12 cellular contexts compared by ENCODE assay signal in genomic region chr1:93575586-93576271, GRCh38.
DNase-seq lines count a peak whose midpoint lies in the region; ATAC-seq, FAIRE-seq and TF ChIP-seq lines count a peak whose summit lies in the region.
"Had no signal": no experiment of that assay in that cellular context is flagged by ENCODE, and none has a peak within 500 bp of the region (broad histone marks: within the 10 kb centered on the region; RNA-seq: fewer than 3 reads in every experiment).

No MANE protein-coding gene starts in this region.

- FAIRE-seq in GM19239 (lab: Jason Lieb, UNC) = no peak
- FAIRE-seq: small intestine had no signal

- H3K9ac ChIP-seq in HUES48 (ENCODE audit: low read depth, low read length) = no peak overlapping the region

- H3K27me3 ChIP-seq in A673 (replicated peaks; ENCODE audit: insufficient read depth, low read depth, low read length, poor library complexity) = no peaks in the 10 kb centered on the region
- H3K27me3 ChIP-seq in HUES48 (ENCODE audit: control insufficient read depth, insufficient read depth, low read length) = no peaks in the 10 kb centered on the region
- H3K27me3 ChIP-seq in RWPE2 (ENCODE audit: insufficient read depth, poor library complexity, severe bottlenecking) = no peaks in the 10 kb centered on the region
- no peaks in the 10 kb centered on the region for H3K27me3 ChIP-seq in gastroesophageal sphincter
- H3K27me3 ChIP-seq: vagina had no signal

- H3K36me3 ChIP-seq in A673 (ENCODE audit: insufficient read depth, low read length, poor library complexity, severe bottlenecking) (no peaks in the 10 kb centered on the region), HUES48 (ENCODE audit: control insufficient read depth, insufficient read depth, low read length) (peaks cover 25% of the 10 kb centered on the region), RWPE2 (ENCODE audit: low read depth) (peaks cover 99% of the 10 kb centered on the region), gastroesophageal sphincter (peaks cover 0 to 92% of the 10 kb centered on the region in 2 donors)

- intact Hi-C loops in A673 (cut with micrococcal nuclease; ENCODE audit: unreplicated experiment) = no loop called here

- DNase-seq in A673 (ENCODE audit: low spot score) (no peak), RWPE2 (ENCODE audit: low spot score) (no peak), GM19239 (ENCODE audit: insufficient read length, low spot score) (no peak), Ammon's horn (ENCODE audit: low spot score) (no peak)
- DNase-seq: central memory CD4-positive, alpha-beta T cell; NCI-H226; small intestine had no signal

- TF ChIP-seq EP300 in gastroesophageal sphincter (IDR thresholded peaks at IDR 0.05) = no peak

- WGBS in gastroesophageal sphincter (ENCODE audit: low coverage in 1 of 2), 2 donors = 68% methylated on average over 3 of the region's 10 CpGs; no CpG with 5 or more reads in 1 of the 2 donors

- TF ChIP-seq CTCF in A673 (conservative IDR thresholded peaks at IDR 0.05; ENCODE audit: low read depth, low read length) = no peak
- no peak for TF ChIP-seq CTCF in RWPE2 (IDR thresholded peaks at IDR 0.05; ENCODE audit: poor library complexity, severe bottlenecking)
- no peak for TF ChIP-seq CTCF in gastroesophageal sphincter (IDR thresholded peaks at IDR 0.05)

- H3K27ac ChIP-seq in A673 (ENCODE audit: low read depth, low read length, poor library complexity, severe bottlenecking) (peak overlapping the region; percentile 41), HUES48 (ENCODE audit: low read depth, low read length) (peak overlapping the region; percentile 27), RWPE2 (ENCODE audit: poor library complexity, severe bottlenecking) (peak overlapping the region; percentile 4), gastroesophageal sphincter (peak overlapping the region in 3 of 4 donors; percentile 9 to 41 (median 12))

- ATAC-seq in RWPE2 (ENCODE audit: low read depth) (no peak), gastroesophageal sphincter (no peak), HG02571 (IDR thresholded peaks at IDR 0.05; ENCODE audit: unreplicated experiment) (no peak), GM21526 (IDR thresholded peaks at IDR 0.05; ENCODE audit: low FRiP score, unreplicated experiment) (no peak)

- no peak overlapping the region for H3K4me3 ChIP-seq in A673 (ENCODE audit: low read depth, low read length, poor library complexity, severe bottlenecking)
- H3K4me3 ChIP-seq in HUES48 (ENCODE audit: low read depth, low read length) = no peak overlapping the region
- H3K4me3 ChIP-seq in RWPE2 (ENCODE audit: severe bottlenecking) = no peak overlapping the region
- H3K4me3 ChIP-seq in gastroesophageal sphincter = no peak overlapping the region
- H3K4me3 ChIP-seq: vagina had no signal

- CTCF ChIA-PET in A673 (lab: Charles Lee) = no interaction called here

- H3K9me3 ChIP-seq in A673 (ENCODE audit: low read depth, low read length, poor library complexity, severe bottlenecking) = no peaks in the 10 kb centered on the region
- H3K9me3 ChIP-seq in HUES48 (ENCODE audit: control insufficient read depth, insufficient read depth, low read length) = no peaks in the 10 kb centered on the region
- H3K9me3 ChIP-seq in RWPE2 (ENCODE audit: severe bottlenecking) = no peaks in the 10 kb centered on the region
- no peaks in the 10 kb centered on the region for H3K9me3 ChIP-seq in gastroesophageal sphincter
- H3K9me3 ChIP-seq: vagina had no signal

- BruUV-seq in A673 (replicated peaks; lab: Mats Ljungman, UMichigan) = no TSS peak

- POLR2A ChIA-PET in A673 (lab: Charles Lee; ENCODE audit: low non-redundant PET) = no interaction called here

- peaks cover 22% of the 10 kb centered on the region for H3K4me1 ChIP-seq in A673 (ENCODE audit: insufficient read depth, low read length, poor library complexity, severe bottlenecking)
- H3K4me1 ChIP-seq in HUES48 (ENCODE audit: control insufficient read depth, insufficient read depth, low read length) = 0 out of 2 replicates have a peak, but pooled peaks cover 9% of the 10 kb centered on the region
- H3K4me1 ChIP-seq in RWPE2 (ENCODE audit: insufficient read depth, poor library complexity, severe bottlenecking) = no peaks in the 10 kb centered on the region
- peaks cover 0 to 38% (median 4%) of the 10 kb centered on the region in 3 donors for H3K4me1 ChIP-seq in gastroesophageal sphincter

- no peak for TF ChIP-seq POLR2A in gastroesophageal sphincter (IDR thresholded peaks at IDR 0.05)
